24 cellular contexts compared by ENCODE assay signal in genomic region chr12:29306682-29307081, GRCh38.
"Had no signal": no experiment of that assay in that cellular context is flagged by ENCODE, and none has a peak within 500 bp of the region (broad histone marks: within the 10 kb centered on the region; RNA-seq: fewer than 3 reads in every experiment).

No MANE protein-coding gene starts in this region.

- H3K4me3 ChIP-seq: colonic mucosa, coronary artery, dorsolateral prefrontal cortex, esophagus muscularis mucosa, esophagus squamous epithelium, gastrocnemius medialis, gastroesophageal sphincter, heart left ventricle, heart right ventricle had no signal

- H3K27ac ChIP-seq: colonic mucosa, coronary artery, dorsolateral prefrontal cortex, epithelial cell of prostate, esophagus muscularis mucosa, esophagus squamous epithelium, foreskin keratinocyte, gastrocnemius medialis, gastroesophageal sphincter, heart left ventricle, heart right ventricle had no signal

- H3K27me3 ChIP-seq: colonic mucosa, dorsolateral prefrontal cortex, esophagus muscularis mucosa, esophagus squamous epithelium, foreskin keratinocyte, gastrocnemius medialis, gastroesophageal sphincter, heart left ventricle, heart right ventricle had no signal

- ATAC-seq: effector memory CD8-positive, alpha-beta T cell; esophagus mucosa; foreskin keratinocyte; gastrocnemius medialis; gastroesophageal sphincter; heart left ventricle; heart right ventricle had no signal

- DNase-seq: colonic mucosa; cortex of kidney; dermis blood vessel endothelial cell; dorsolateral prefrontal cortex; effector CD4-positive, alpha-beta T cell; effector CD8-positive, alpha-beta T cell; effector memory CD4-positive, alpha-beta T cell; effector memory CD8-positive, alpha-beta T cell; endodermal cell; erythroblast; esophagus squamous epithelium; foreskin fibroblast; foreskin keratinocyte; foreskin melanocyte; gastrocnemius medialis; glutamatergic neuron; head of caudate nucleus; heart left ventricle; heart right ventricle had no signal

- H3K36me3 ChIP-seq: colonic mucosa, gastrocnemius medialis had no signal

- H3K9me3 ChIP-seq: colonic mucosa, esophagus muscularis mucosa, esophagus squamous epithelium, gastrocnemius medialis, gastroesophageal sphincter, heart left ventricle, heart right ventricle had no signal
